9 cellular contexts compared by ENCODE assay signal in genomic region chr1:173195596-173196088, GRCh38. TPM values are rescaled to one million over a fixed set of nuclear protein-coding genes. Genes with fewer than 3 reads are reported as not detected.
DNase-seq lines count a peak whose midpoint lies in the region; ATAC-seq, FAIRE-seq and TF ChIP-seq lines count a peak whose summit lies in the region.
"Had no signal": no experiment of that assay in that cellular context is flagged by ENCODE, and none has a peak within 500 bp of the region (broad histone marks: within the 10 kb centered on the region; RNA-seq: fewer than 3 reads in every experiment).

No MANE protein-coding gene starts in this region.

- peak overlapping the region; percentile 79 for H3K27ac Mint-ChIP-seq in activated naive CD8-positive, alpha-beta T cell treated with anti-CD3 and anti-CD28 coated beads, Interleukin-2, amount 50 U/mL, for 24 hours

- H3K4me3 Mint-ChIP-seq in activated naive CD8-positive, alpha-beta T cell treated with anti-CD3 and anti-CD28 coated beads, Interleukin-2, amount 50 U/mL, for 24 hours = no peak overlapping the region

- no peak for TF ChIP-seq POLR2A in GM12892 (IDR thresholded peaks at IDR 0.05; ENCODE audit: low read depth, low read length)

- peak; percentile 88 for FAIRE-seq in GM12892 (lab: Jason Lieb, UNC)

- DNase-seq in GM12892 (ENCODE audit: insufficient read length) (no peak), MV-4-11 (lab: John Stamatoyannopoulos, UW) (no peak), foreskin melanocyte (no peak), SIG-M5 treated with dmso at 0.1 percent for 504 hours (lab: John Stamatoyannopoulos, UW; ENCODE audit: unreplicated experiment) (no peak), SHP77 (lab: John Stamatoyannopoulos, UW) (no peak)
- peak; percentile 78 for DNase-seq in activated naive CD8-positive, alpha-beta T cell treated with anti-CD3 and anti-CD28 coated beads, Interleukin-2, amount 50 U/mL, for 24 hours

- ATAC-seq in GM19468 (IDR thresholded peaks at IDR 0.05; ENCODE audit: extremely low read depth, unreplicated experiment) = peak; percentile 68
- ATAC-seq in HG03175 (IDR thresholded peaks at IDR 0.05; ENCODE audit: unreplicated experiment) = peak; percentile 85
- peak; percentile 94 for ATAC-seq in activated naive CD8-positive, alpha-beta T cell treated with anti-CD3 and anti-CD28 coated beads, Interleukin-2, amount 50 U/mL, for 24 hours
- ATAC-seq: SK-N-SH treated with all-trans-retinoic acid at 6 μM for 48 hours had no signal

- peaks cover 2% of the 10 kb centered on the region for H3K36me3 Mint-ChIP-seq in activated naive CD8-positive, alpha-beta T cell treated with anti-CD3 and anti-CD28 coated beads, Interleukin-2, amount 50 U/mL, for 24 hours (ENCODE audit: low read depth)

- H3K4me1 Mint-ChIP-seq in activated naive CD8-positive, alpha-beta T cell treated with anti-CD3 and anti-CD28 coated beads, Interleukin-2, amount 50 U/mL, for 24 hours = peaks cover 46% of the 10 kb centered on the region

- H3K9me3 Mint-ChIP-seq in activated naive CD8-positive, alpha-beta T cell treated with anti-CD3 and anti-CD28 coated beads, Interleukin-2, amount 50 U/mL, for 24 hours = no peaks in the 10 kb centered on the region

- no peaks in the 10 kb centered on the region for H3K27me3 Mint-ChIP-seq in activated naive CD8-positive, alpha-beta T cell treated with anti-CD3 and anti-CD28 coated beads, Interleukin-2, amount 50 U/mL, for 24 hours

RNA-seq across cellular contexts. Expression of gene TNFSF4, which starts 11.5 kb away (rescaled TPM):
- 12.2 TPM for polyA plus RNA-seq in GM12892 (2012; ENCODE audit: missing spikeins)
